ENCODE assay signal across 30 cellular contexts in the genomic region with DNA sequence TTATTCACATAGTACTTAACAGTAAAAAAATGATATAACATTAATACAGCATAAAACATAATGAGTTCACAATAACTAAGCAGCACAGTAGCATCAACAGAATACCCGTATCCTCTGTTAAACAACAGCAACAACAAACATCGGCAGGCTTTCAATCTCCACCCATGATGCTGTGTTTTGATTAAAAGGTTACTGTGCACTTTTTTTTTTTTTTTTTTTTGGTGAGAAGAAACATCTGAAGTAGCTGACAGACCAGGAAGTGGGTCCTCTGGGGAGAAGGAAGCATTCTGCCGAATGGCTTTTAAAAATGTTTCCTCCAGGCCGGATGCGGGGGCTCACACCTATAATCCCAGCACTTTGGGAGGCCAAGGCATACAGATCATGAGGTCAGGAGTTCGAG.
"Had no signal": no experiment of that assay in that cellular context is flagged by ENCODE, and none has a peak within 500 bp of the region (broad histone marks: within the 10 kb centered on the region; RNA-seq: fewer than 3 reads in every experiment).

No MANE protein-coding gene starts in this region.

- DNase-seq: dorsolateral prefrontal cortex; effector CD8-positive, alpha-beta T cell; endodermal cell; foreskin fibroblast; gastrocnemius medialis; head of caudate nucleus; hippocampal formation; islet precursor cell; kidney glomerular epithelial cell; left colon; stimulated activated CD4-positive, alpha-beta T cell treated with anti-CD3 and anti-CD28 coated beads, Interleukin-12 subunit alpha, Interleukin-12 subunit beta, amount 100 ng/mL, for 4 hours; stimulated activated CD4-positive, alpha-beta T cell treated with anti-CD3 and anti-CD28 coated beads, Interleukin-1b, Interleukin-23, amount 100 ng/mL, for 48 hours; stimulated activated CD4-positive, alpha-beta T cell treated with anti-CD3 and anti-CD28 coated beads, Interleukin-4, amount 100 ng/mL, for 24 hours; stimulated activated naive CD8-positive, alpha-beta T cell treated with anti-CD3 and anti-CD28 coated beads, Interleukin-15, Interleukin-2, amounts not matched to agents 100 U/mL and 50 U/mL, for 24 hours; substantia nigra; testis; tibial artery had no signal

- H3K9me3 ChIP-seq: gastrocnemius medialis, testis, tibial artery had no signal

- FAIRE-seq: colon had no signal

- ATAC-seq: esophagus mucosa; gastrocnemius medialis; left colon; sciatic nerve; stimulated activated effector memory CD8-positive, alpha-beta T cell treated with anti-CD3 and anti-CD28 coated beads, Interleukin-12 subunit alpha, Interleukin-12 subunit beta, amount 100 ng/mL, for 72 hours; stimulated activated naive CD8-positive, alpha-beta T cell treated with anti-CD3 and anti-CD28 coated beads, Interleukin-15, Interleukin-2, amounts not matched to agents 100 U/mL and 50 U/mL, for 24 hours had no signal

- H3K4me1 Mint-ChIP-seq: endodermal cell; memory B cell; nephron; neural progenitor cell; stimulated activated effector memory CD8-positive, alpha-beta T cell treated with anti-CD3 and anti-CD28 coated beads, Interleukin-12 subunit alpha, Interleukin-12 subunit beta, amount 100 ng/mL, for 72 hours had no signal

- H3K27me3 ChIP-seq: dorsolateral prefrontal cortex, gastrocnemius medialis, neural progenitor cell, testis, tibial artery had no signal

- H3K4me3 ChIP-seq: dorsolateral prefrontal cortex, gastrocnemius medialis, lung, neural progenitor cell, smooth muscle cell, testis, tibial artery had no signal

- H3K36me3 Mint-ChIP-seq: memory B cell; neural progenitor cell; stimulated activated effector memory CD8-positive, alpha-beta T cell treated with anti-CD3 and anti-CD28 coated beads, Interleukin-12 subunit alpha, Interleukin-12 subunit beta, amount 100 ng/mL, for 72 hours; type B pancreatic cell had no signal

- H3K4me1 ChIP-seq: gastrocnemius medialis, neural progenitor cell, parathyroid adenoma, testis, tibial artery had no signal

- H3K27ac ChIP-seq: dorsolateral prefrontal cortex, epithelial cell of prostate, gastrocnemius medialis, neural progenitor cell, parathyroid adenoma, testis, tibial artery had no signal

- H3K4me3 Mint-ChIP-seq: endodermal cell; memory B cell; nephron; neural progenitor cell; stimulated activated effector memory CD8-positive, alpha-beta T cell treated with anti-CD3 and anti-CD28 coated beads, Interleukin-12 subunit alpha, Interleukin-12 subunit beta, amount 100 ng/mL, for 72 hours; type B pancreatic cell had no signal

- H3K27ac Mint-ChIP-seq: endodermal cell; memory B cell; neural progenitor cell; progenitor cell of endocrine pancreas; stimulated activated effector memory CD8-positive, alpha-beta T cell treated with anti-CD3 and anti-CD28 coated beads, Interleukin-12 subunit alpha, Interleukin-12 subunit beta, amount 100 ng/mL, for 72 hours; type B pancreatic cell had no signal

- H3K36me3 ChIP-seq: gastrocnemius medialis, neural progenitor cell, tibial artery had no signal

- H3K27me3 Mint-ChIP-seq: progenitor cell of endocrine pancreas, type B pancreatic cell had no signal

- H3K9me3 Mint-ChIP-seq: memory B cell; stimulated activated effector memory CD8-positive, alpha-beta T cell treated with anti-CD3 and anti-CD28 coated beads, Interleukin-12 subunit alpha, Interleukin-12 subunit beta, amount 100 ng/mL, for 72 hours had no signal
